In genomic region chr1:235739124-235739523, GRCh38 we compare ENCODE assay signal across 15 cellular contexts.
A peak's percentile ranks its signal among the peaks of the same experiment; 100 is the strongest.
DNase-seq lines count a peak whose midpoint lies in the region; ATAC-seq, FAIRE-seq and TF ChIP-seq lines count a peak whose summit lies in the region.
"Had no signal": no experiment of that assay in that cellular context is flagged by ENCODE, and none has a peak within 500 bp of the region (broad histone marks: within the 10 kb centered on the region; RNA-seq: fewer than 3 reads in every experiment).

No MANE protein-coding gene starts in this region.

- TF ChIP-seq POLR2A in HepG2 (IDR thresholded peaks at IDR 0.05; ENCODE audit: insufficient read depth in 1 of 2, low read depth in 2 of 2, low read length in 2 of 2) = no peak

- H3K36me3 ChIP-seq in bronchial epithelial cell (ENCODE audit: control insufficient read depth, insufficient read depth, low read length) (no peaks in the 10 kb centered on the region), HepG2 (replicated peaks in 1 of 2; ENCODE audit: control insufficient read depth in 1 of 2, insufficient read depth in 2 of 2, low read length in 2 of 2) (no peaks in the 10 kb centered on the region)

- 22% methylated on average over 1 of the region's 1 CpG for WGBS in HepG2 (ENCODE audit: low lambda C conversion rate)

- H2AFZ ChIP-seq in HepG2 (ENCODE audit: low read length) = no peak overlapping the region

- peak; percentile 31; the same call in 1 of the 3 replicates for ATAC-seq in HepG2
- no peak for ATAC-seq in HG02610 (IDR thresholded peaks at IDR 0.05; ENCODE audit: unreplicated experiment)
- ATAC-seq in GM18520 (IDR thresholded peaks at IDR 0.05; ENCODE audit: unreplicated experiment) = no peak
- no peak for ATAC-seq in GM21423 (IDR thresholded peaks at IDR 0.05; ENCODE audit: unreplicated experiment)
- ATAC-seq: stimulated activated naive CD8-positive, alpha-beta T cell treated with anti-CD3 and anti-CD28 coated beads, Interleukin-15, Interleukin-2, amounts not matched to agents 100 U/mL and 50 U/mL, for 24 hours had no signal

- peaks cover 13% of the 10 kb centered on the region for H3K4me1 ChIP-seq in HepG2 (ENCODE audit: insufficient read depth, low read length)
- H3K4me1 ChIP-seq: adrenal gland had no signal

- no peak for TF ChIP-seq RAD21 in HepG2 (CRISPR knock-in tag; IDR thresholded peaks at IDR 0.05)

- TF ChIP-seq EP300 in HepG2 (IDR thresholded peaks at IDR 0.05; ENCODE audit: low read depth in 2 of 2, low read length in 2 of 2) (no peak), HepG2 (CRISPR knock-in tag; IDR thresholded peaks at IDR 0.05; ENCODE audit: borderline replicate concordance) (no peak)

- no peak overlapping the region for H3K4me2 ChIP-seq in HepG2 (ENCODE audit: low read depth, low read length)

- H3K4me3 ChIP-seq in bronchial epithelial cell (ENCODE audit: low read depth, low read length) (no peak overlapping the region), HepG2 (replicated peaks in 1 of 3; ENCODE audit: insufficient read depth in 1 of 3, low read depth in 2 of 3, low read length in 3 of 3) (no peak overlapping the region)
- H3K4me3 ChIP-seq: adrenal gland had no signal

- no peak overlapping the region for H3K9ac ChIP-seq in HepG2 (ENCODE audit: insufficient read depth, low read depth, low read length)

- DNase-seq in DMS53 treated with DMSO at 0.1 percent for 48 hours (lab: John Stamatoyannopoulos, UW; ENCODE audit: unreplicated experiment) = peak; percentile 38
- DNase-seq in M059J (ENCODE audit: low read depth) = peak; percentile 35
- peak; percentile 86 for DNase-seq in bronchial epithelial cell (ENCODE audit: low read depth)
- DNase-seq in HepG2 (ENCODE audit: low spot score) = peak; percentile 25
- DNase-seq in T1000 (lab: John Stamatoyannopoulos, UW) = no peak
- DNase-seq: activated CD8-positive, alpha-beta memory T cell treated with anti-CD3 and anti-CD28 coated beads, Interleukin-2, amount 50 U/mL, for 48 hours; adrenal gland; effector CD8-positive, alpha-beta T cell; SHP77 treated with DMSO at 0.1 percent for 48 hours; stimulated activated CD4-positive, alpha-beta T cell treated with anti-CD3 and anti-CD28 coated beads, Interleukin-4, amount 100 ng/mL, for 24 hours; stimulated activated naive CD8-positive, alpha-beta T cell treated with anti-CD3 and anti-CD28 coated beads, Interleukin-15, Interleukin-2, amounts not matched to agents 100 U/mL and 50 U/mL, for 24 hours had no signal

- H3K27me3 ChIP-seq in bronchial epithelial cell (ENCODE audit: control insufficient read depth, insufficient read depth, low read length) (no peaks in the 10 kb centered on the region), HepG2 (ENCODE audit: control insufficient read depth in 1 of 2, insufficient read depth in 2 of 2, low read length in 2 of 2) (no peaks in the 10 kb centered on the region)
- H3K27me3 ChIP-seq: adrenal gland had no signal

- no TSS peak for BruUV-seq in HepG2 (replicated peaks; lab: Mats Ljungman, UMichigan)

- TF ChIP-seq CTCF in bronchial epithelial cell (IDR thresholded peaks at IDR 0.05; ENCODE audit: insufficient read depth, low read length, severe bottlenecking) (no peak), HepG2 (CRISPR knock-in tag; IDR thresholded peaks at IDR 0.05) (no peak)

- POLR2A ChIA-PET in HepG2 (lab: Yijun Ruan, JAX) = no interaction called here

- no peaks in the 10 kb centered on the region for H3K79me2 ChIP-seq in HepG2 (ENCODE audit: insufficient read depth, low read length)

- CTCF ChIA-PET in HepG2 (lab: Yijun Ruan, JAX; ENCODE audit: low intra/inter-chr PET ratio, low total read pairs) = no interaction called here

- no peaks in the 10 kb centered on the region for H4K20me1 ChIP-seq in HepG2 (ENCODE audit: insufficient read depth, low read length)

- intact Hi-C loops in HepG2 (cut with micrococcal nuclease; ENCODE audit: unreplicated experiment) = no loop called here

- H3K9me3 ChIP-seq in HepG2 (ENCODE audit: low read length) = no peaks in the 10 kb centered on the region
- H3K9me3 ChIP-seq: adrenal gland had no signal

- H3K27ac ChIP-seq in HepG2 (ENCODE audit: extremely low read length, insufficient read depth, low read length) = no peak overlapping the region
- H3K27ac ChIP-seq: adrenal gland, VCaP had no signal

- in situ Hi-C loops in HepG2 (cut with HindIII; ENCODE audit: extremely low pct_ligation_motif_present, low pct_unique_long_range_greater_than_20kb) = loop anchor here (10.0 kb wide), 1 partner anchor 224 kb away; no protein-coding TSS in a partner anchor

- FAIRE-seq in bronchial epithelial cell (lab: Jason Lieb, UNC) (no peak), HepG2 (lab: Jason Lieb, UNC) (no peak)

TF ChIP-seq in HepG2, 621 proteins besides CTCF, POLR2A, EP300 and RAD21 (continues in another document):
- TF ChIP-seq POLR2AphosphoS2 (IDR thresholded peaks at IDR 0.05; ENCODE audit: low read depth, low read length) (no peak), ZNF556 (CRISPR knock-in tag; IDR thresholded peaks at IDR 0.05; ENCODE audit: borderline replicate concordance) (no peak), SNAPC4 (CRISPR knock-in tag; IDR thresholded peaks at IDR 0.05) (no peak), PRPF4 (IDR thresholded peaks at IDR 0.05; ENCODE audit: low read depth, low read length, poor library complexity, severe bottlenecking) (no peak), HOMEZ (CRISPR knock-in tag; IDR thresholded peaks at IDR 0.05; ENCODE audit: low read depth) (peak; percentile 57; the same call in 1 of the 2 replicates)
